Comparison of ENCODE assay signal across 18 cellular contexts in genomic region chr3:65948833-65949573, GRCh38.
DNase-seq lines count a peak whose midpoint lies in the region; ATAC-seq, FAIRE-seq and TF ChIP-seq lines count a peak whose summit lies in the region.
"Had no signal": no experiment of that assay in that cellular context is flagged by ENCODE, and none has a peak within 500 bp of the region (broad histone marks: within the 10 kb centered on the region; RNA-seq: fewer than 3 reads in every experiment).

No MANE protein-coding gene starts in this region.

- no peak for TF ChIP-seq EP300 in HepG2 (IDR thresholded peaks at IDR 0.05; ENCODE audit: low read depth in 2 of 2, low read length in 2 of 2)
- TF ChIP-seq EP300 in HepG2 (CRISPR knock-in tag; IDR thresholded peaks at IDR 0.05; ENCODE audit: borderline replicate concordance) = no peak

- H3K4me3 Mint-ChIP-seq in activated T-helper 2 cell treated with anti-CD3 and anti-CD28 coated beads, Interferon-gamma antibody, Interleukin-2, Interleukin-4, amounts not matched to agents 10 μg/mL and 5 μg/mL and 100 μg/mL, durations not matched to agents 14 hours and 24 hours and 36 hours (ENCODE audit: low read depth) = no peak overlapping the region
- H3K4me3 Mint-ChIP-seq: activated naive CD8-positive, alpha-beta T cell; CD4-positive, CD25-positive, alpha-beta regulatory T cell had no signal

- no peak overlapping the region for H2AFZ ChIP-seq in HepG2 (ENCODE audit: low read length)
- H2AFZ ChIP-seq in hepatocyte = no peak overlapping the region
- no peak overlapping the region for H2AFZ ChIP-seq in parathyroid adenoma

- H3K4me1 ChIP-seq in liver (ENCODE audit: control insufficient read depth in 4 of 4, insufficient read depth in 4 of 4, low read length in 3 of 4) = peaks cover 12 to 61% (median 39%) of the 10 kb centered on the region in 4 donors
- H3K4me1 ChIP-seq in HepG2 (ENCODE audit: insufficient read depth, low read length) = peaks cover 53% of the 10 kb centered on the region
- peaks cover 37% of the 10 kb centered on the region for H3K4me1 ChIP-seq in hepatocyte (ENCODE audit: insufficient read depth)
- H3K4me1 ChIP-seq in parathyroid adenoma = peaks cover 20% of the 10 kb centered on the region

- H3K27me3 Mint-ChIP-seq in activated T-helper 2 cell treated with anti-CD3 and anti-CD28 coated beads, Interferon-gamma antibody, Interleukin-2, Interleukin-4, amounts not matched to agents 10 μg/mL and 5 μg/mL and 100 μg/mL, durations not matched to agents 14 hours and 24 hours and 36 hours (ENCODE audit: low read depth) = peaks cover 2% of the 10 kb centered on the region
- H3K27me3 Mint-ChIP-seq: activated naive CD8-positive, alpha-beta T cell; CD4-positive, CD25-positive, alpha-beta regulatory T cell had no signal

- peaks cover 6% of the 10 kb centered on the region for H3K4me1 Mint-ChIP-seq in activated T-helper 2 cell treated with anti-CD3 and anti-CD28 coated beads, Interferon-gamma antibody, Interleukin-2, Interleukin-4, amounts not matched to agents 10 μg/mL and 5 μg/mL and 100 μg/mL, durations not matched to agents 14 hours and 24 hours and 36 hours (ENCODE audit: low read depth)
- H3K4me1 Mint-ChIP-seq: CD4-positive, CD25-positive, alpha-beta regulatory T cell had no signal

- H3K27ac Mint-ChIP-seq in activated T-helper 2 cell treated with anti-CD3 and anti-CD28 coated beads, Interferon-gamma antibody, Interleukin-2, Interleukin-4, amounts not matched to agents 10 μg/mL and 5 μg/mL and 100 μg/mL, durations not matched to agents 14 hours and 24 hours and 36 hours = no peak overlapping the region
- H3K27ac Mint-ChIP-seq: activated naive CD8-positive, alpha-beta T cell; CD4-positive, CD25-positive, alpha-beta regulatory T cell had no signal

- FAIRE-seq in HepG2 (lab: Jason Lieb, UNC) = no peak
- FAIRE-seq: A549 had no signal

- intact Hi-C loops in HepG2 (cut with micrococcal nuclease; ENCODE audit: unreplicated experiment) = no loop called here
- intact Hi-C loops in activated T-helper 2 cell treated with anti-CD3 and anti-CD28 coated beads, Interferon-gamma antibody, Interleukin-2, Interleukin-4, amounts not matched to agents 10 μg/mL and 5 μg/mL and 100 μg/mL, durations not matched to agents 14 hours and 24 hours and 36 hours (cut with micrococcal nuclease) = no loop called here

- no peaks in the 10 kb centered on the region for H3K9me3 Mint-ChIP-seq in activated T-helper 2 cell treated with anti-CD3 and anti-CD28 coated beads, Interferon-gamma antibody, Interleukin-2, Interleukin-4, amounts not matched to agents 10 μg/mL and 5 μg/mL and 100 μg/mL, durations not matched to agents 14 hours and 24 hours and 36 hours

- H3K4me2 ChIP-seq in HepG2 (ENCODE audit: low read depth, low read length) (no peak overlapping the region), hepatocyte (peak overlapping the region; percentile 23), parathyroid adenoma (ENCODE audit: low read length) (no peak overlapping the region)
- H3K4me2 ChIP-seq: A549, SK-N-SH had no signal

- BruUV-seq in HepG2 (replicated peaks; lab: Mats Ljungman, UMichigan) = no TSS peak

- ATAC-seq in HepG2 (no peak), left lobe of liver (no peak)
- ATAC-seq: A549 had no signal

- no peaks in the 10 kb centered on the region for H3K9me2 ChIP-seq in hepatocyte (replicated peaks; ENCODE audit: insufficient read depth)
- H3K9me2 ChIP-seq: SK-N-SH had no signal

- WGBS in liver = 59% methylated on average over 6 of the region's 6 CpGs
- WGBS in HepG2 (ENCODE audit: low lambda C conversion rate) = 83% methylated on average over 6 of the region's 6 CpGs
- WGBS in hepatocyte (ENCODE audit: low lambda C conversion rate, missing lambda C conversion rate) = 62% methylated on average over 6 of the region's 6 CpGs

- POLR2A ChIA-PET in HepG2 (lab: Yijun Ruan, JAX) = no interaction called here

- no peaks in the 10 kb centered on the region for H3K9me3 ChIP-seq in liver (ENCODE audit: control insufficient read depth in 4 of 4, low read length in 3 of 4)
- no peaks in the 10 kb centered on the region for H3K9me3 ChIP-seq in HepG2 (ENCODE audit: low read length)
- H3K9me3 ChIP-seq in hepatocyte (ENCODE audit: low read depth) = no peaks in the 10 kb centered on the region
- no peaks in the 10 kb centered on the region for H3K9me3 ChIP-seq in parathyroid adenoma (ENCODE audit: control insufficient read depth, low read length)
- H3K9me3 ChIP-seq: A549, SK-N-SH had no signal

- no peak for DNase-seq in HepG2 (ENCODE audit: low spot score)
- DNase-seq in hepatocyte (ENCODE audit: low spot score) = no peak
- DNase-seq in NCI-H187 (lab: John Stamatoyannopoulos, UW) = no peak
- DNase-seq in glomerular visceral epithelial cell (ENCODE audit: extremely low spot score) = no peak
- DNase-seq in left lobe of liver (ENCODE audit: low spot score) = no peak
- DNase-seq in activated T-helper 2 cell treated with anti-CD3 and anti-CD28 coated beads, Interferon-gamma antibody, Interleukin-2, Interleukin-4, amounts not matched to agents 10 μg/mL and 5 μg/mL and 100 μg/mL, durations not matched to agents 14 hours and 24 hours and 36 hours (ENCODE audit: low spot score) = no peak
- DNase-seq: activated CD4-positive, alpha-beta T cell treated with anti-CD3 and anti-CD28 coated beads, Interleukin-2, amount 50 U/mL, for 1 hour; activated T-cell treated with anti-CD3 and anti-CD28 coated beads, Interleukin-2, amount 50 U/mL, for 1 hour; CD4-positive, CD25-positive, alpha-beta regulatory T cell; Kasumi-1; NCI-H1436; NCI-H526 treated with DMSO at 0.1 percent for 48 hours; SK-N-SH; stimulated activated CD4-positive, alpha-beta T cell treated with anti-CD3 and anti-CD28 coated beads, Interleukin-2, amount 100 ng/mL, for 24 hours had no signal

- H3K9ac ChIP-seq in liver (ENCODE audit: low read depth in 1 of 2, low read length in 2 of 2) (no peak overlapping the region), HepG2 (ENCODE audit: insufficient read depth, low read depth, low read length) (no peak overlapping the region), parathyroid adenoma (no peak overlapping the region)
- H3K9ac ChIP-seq: SK-N-SH had no signal

- H3K27ac ChIP-seq in liver (ENCODE audit: low read depth in 1 of 2, low read length in 2 of 2) (peak overlapping the region; percentile 6 to 42), HepG2 (ENCODE audit: extremely low read length, insufficient read depth, low read length) (no peak overlapping the region), hepatocyte (peak overlapping the region; percentile 51), parathyroid adenoma (peak overlapping the region; percentile 25)
- H3K27ac ChIP-seq: A549 had no signal

- H3K36me3 Mint-ChIP-seq in activated T-helper 2 cell treated with anti-CD3 and anti-CD28 coated beads, Interferon-gamma antibody, Interleukin-2, Interleukin-4, amounts not matched to agents 10 μg/mL and 5 μg/mL and 100 μg/mL, durations not matched to agents 14 hours and 24 hours and 36 hours (ENCODE audit: low read depth) = no peaks in the 10 kb centered on the region
- H3K36me3 Mint-ChIP-seq: activated naive CD8-positive, alpha-beta T cell; CD4-positive, CD25-positive, alpha-beta regulatory T cell had no signal

- H3K79me2 ChIP-seq in HepG2 (ENCODE audit: insufficient read depth, low read length) (peaks cover 85% of the 10 kb centered on the region), hepatocyte (peaks cover 74% of the 10 kb centered on the region), parathyroid adenoma (peaks cover 6% of the 10 kb centered on the region)

- in situ Hi-C loops in HepG2 (cut with HindIII; ENCODE audit: extremely low pct_ligation_motif_present, low pct_unique_long_range_greater_than_20kb) = no loop called here

- H3K36me3 ChIP-seq in liver (ENCODE audit: control insufficient read depth in 4 of 4, insufficient read depth in 3 of 4, low read depth in 1 of 4, low read length in 3 of 4) (no peaks in the 10 kb centered on the region), HepG2 (replicated peaks in 1 of 2; ENCODE audit: control insufficient read depth in 1 of 2, insufficient read depth in 2 of 2, low read length in 2 of 2) (no peaks in the 10 kb centered on the region), hepatocyte (replicated peaks; ENCODE audit: insufficient read depth, low read depth) (no peaks in the 10 kb centered on the region), parathyroid adenoma (ENCODE audit: control insufficient read depth, insufficient read depth, low read length) (no peaks in the 10 kb centered on the region)

- TF ChIP-seq CTCF in liver (IDR thresholded peaks at IDR 0.05; ENCODE audit: low read depth, low read length, missing input control) = no peak
- TF ChIP-seq CTCF in HepG2 (CRISPR knock-in tag; IDR thresholded peaks at IDR 0.05) = no peak
- TF ChIP-seq CTCF in hepatocyte (IDR thresholded peaks at IDR 0.05; ENCODE audit: poor library complexity) = no peak
- no peak for TF ChIP-seq CTCF in parathyroid adenoma (IDR thresholded peaks at IDR 0.05)

- H3K27me3 ChIP-seq in liver (ENCODE audit: control insufficient read depth in 4 of 4, insufficient read depth in 4 of 4, low read length in 3 of 4) (no peaks in the 10 kb centered on the region), HepG2 (ENCODE audit: control insufficient read depth in 1 of 2, insufficient read depth in 2 of 2, low read length in 2 of 2) (no peaks in the 10 kb centered on the region), hepatocyte (no peaks in the 10 kb centered on the region), parathyroid adenoma (ENCODE audit: control insufficient read depth, insufficient read depth, low read length) (no peaks in the 10 kb centered on the region)

- TF ChIP-seq RAD21 in liver (IDR thresholded peaks at IDR 0.05) (no peak), HepG2 (CRISPR knock-in tag; IDR thresholded peaks at IDR 0.05) (no peak)

- H4K20me1 ChIP-seq in HepG2 (ENCODE audit: insufficient read depth, low read length) (peaks cover 3% of the 10 kb centered on the region; the same call in 1 of the 2 replicates), hepatocyte (ENCODE audit: insufficient read depth, poor library complexity, severe bottlenecking) (no peaks in the 10 kb centered on the region)

- CTCF ChIA-PET in HepG2 (lab: Yijun Ruan, JAX; ENCODE audit: low intra/inter-chr PET ratio, low total read pairs) = no interaction called here

- no peak for TF ChIP-seq POLR2A in HepG2 (IDR thresholded peaks at IDR 0.05; ENCODE audit: insufficient read depth in 1 of 2, low read depth in 2 of 2, low read length in 2 of 2)

- no peak overlapping the region for H3K4me3 ChIP-seq in liver (ENCODE audit: low read depth in 1 of 3, low read length in 3 of 3)
- H3K4me3 ChIP-seq in HepG2 (replicated peaks in 1 of 3; ENCODE audit: insufficient read depth in 1 of 3, low read depth in 2 of 3, low read length in 3 of 3) = no peak overlapping the region
- no peak overlapping the region for H3K4me3 ChIP-seq in hepatocyte
- no peak overlapping the region for H3K4me3 ChIP-seq in parathyroid adenoma (ENCODE audit: low read depth, low read length)
- H3K4me3 ChIP-seq: A549 had no signal

TF ChIP-seq in liver, 16 proteins besides CTCF, POLR2A, EP300 and RAD21 (continues in another document):
- TF ChIP-seq EGR1 (IDR thresholded peaks at IDR 0.05; ENCODE audit: low read depth in 2 of 2) = no peak

TF ChIP-seq in HepG2, 621 proteins besides CTCF, POLR2A, EP300 and RAD21 (continues in another document):
- TF ChIP-seq DDIT3 (CRISPR knock-in tag; IDR thresholded peaks at IDR 0.05) (no peak), TMF1 (CRISPR knock-in tag; IDR thresholded peaks at IDR 0.05; ENCODE audit: low read depth) (no peak)
